1 cellular context compared by ENCODE assay signal in genomic region chr4:47849466-47849865, GRCh38.
TF ChIP-seq lines count a peak whose summit lies in the region.

No MANE protein-coding gene starts in this region.

TF ChIP-seq in IMR-90, 13 proteins besides CTCF, POLR2A, EP300 and RAD21 (continued from another document):
- no peak for TF ChIP-seq USF2 (IDR thresholded peaks at IDR 0.05; ENCODE audit: low read depth, low read length)
- no peak for TF ChIP-seq MXI1 (IDR thresholded peaks at IDR 0.05; ENCODE audit: borderline replicate concordance, low read depth, low read length)
- no peak for TF ChIP-seq RFX5 (IDR thresholded peaks at IDR 0.05; ENCODE audit: low read depth, low read length)
- no peak for TF ChIP-seq RCOR1 (IDR thresholded peaks at IDR 0.05; ENCODE audit: insufficient replicate concordance, low read length)
- TF ChIP-seq BHLHE40 (IDR thresholded peaks at IDR 0.05; ENCODE audit: low read depth, low read length): no peak
- TF ChIP-seq CHD1 (IDR thresholded peaks at IDR 0.05; ENCODE audit: low read depth, low read length): no peak
